10 cellular contexts compared by ENCODE assay signal in genomic region chr16:1545044-1545736, GRCh38. TPM values are rescaled to one million over a fixed set of nuclear protein-coding genes. Genes with fewer than 3 reads are reported as not detected.
A peak's percentile ranks its signal among the peaks of the same experiment; 100 is the strongest.
DNase-seq lines count a peak whose midpoint lies in the region; ATAC-seq, FAIRE-seq and TF ChIP-seq lines count a peak whose summit lies in the region.
"Had no signal": no experiment of that assay in that cellular context is flagged by ENCODE, and none has a peak within 500 bp of the region (broad histone marks: within the 10 kb centered on the region; RNA-seq: fewer than 3 reads in every experiment).

No MANE protein-coding gene starts in this region.

- no peak overlapping the region for H2AFZ ChIP-seq in endothelial cell of umbilical vein (ENCODE audit: low read depth, low read length)
- H2AFZ ChIP-seq in neural progenitor cell (replicated peaks): no peak overlapping the region

- no peak for TF ChIP-seq POLR2A in endothelial cell of umbilical vein (IDR thresholded peaks at IDR 0.05; ENCODE audit: low read depth, low read length)

- H3K9me1 ChIP-seq in endothelial cell of umbilical vein (replicated peaks; ENCODE audit: control insufficient read depth, extremely low read depth, insufficient read depth, low read length): no peaks in the 10 kb centered on the region

- no peaks in the 10 kb centered on the region for H3K9me3 ChIP-seq in endothelial cell of umbilical vein (replicated peaks; ENCODE audit: control insufficient read depth, insufficient read depth, low read length)
- H3K9me3 ChIP-seq in mucosa of rectum (ENCODE audit: control insufficient read depth in 2 of 2, low read length in 2 of 2): no peaks in the 10 kb centered on the region
- H3K9me3 ChIP-seq in upper lobe of right lung: no peaks in the 10 kb centered on the region
- no peaks in the 10 kb centered on the region for H3K9me3 ChIP-seq in neural progenitor cell (ENCODE audit: low read depth)

- H3K9me3 Mint-ChIP-seq in activated T-cell treated with anti-CD3 and anti-CD28 coated beads, Interleukin-2, amount 50 U/mL, for 72 hours: no peaks in the 10 kb centered on the region
- H3K9me3 Mint-ChIP-seq in activated T-cell treated with anti-CD3 and anti-CD28 coated beads, Interleukin-2, amount 50 U/mL, for 4 hours: no peaks in the 10 kb centered on the region
- no peaks in the 10 kb centered on the region for H3K9me3 Mint-ChIP-seq in neural progenitor cell

- CTCF ChIA-PET in endothelial cell of umbilical vein (lab: Charles Lee): interaction anchor here (1.2 to 1.6 kb wide), 3 partner anchors 13 to 51 kb away, joined by 6 read pairs; no protein-coding TSS in a partner anchor

- intact Hi-C loops in endothelial cell of umbilical vein (cut with micrococcal nuclease): no loop called here
- intact Hi-C loops in upper lobe of right lung (cut with DNase I): no loop called here

- dilution Hi-C loops in endothelial cell of umbilical vein (cut with MboI; ENCODE audit: extremely low pct_ligation_motif_present, low sequenced_read_pairs): no loop called here

- H3K79me2 ChIP-seq in endothelial cell of umbilical vein (ENCODE audit: control insufficient read depth, insufficient read depth, low read length) (peaks cover 6% of the 10 kb centered on the region), neural progenitor cell (ENCODE audit: low read depth) (no peaks in the 10 kb centered on the region)

- peak overlapping the region; percentile 83 to 85 for H3K4me3 Mint-ChIP-seq in activated T-cell treated with anti-CD3 and anti-CD28 coated beads, Interleukin-2, amount 50 U/mL, for 72 hours
- H3K4me3 Mint-ChIP-seq in activated T-cell treated with anti-CD3 and anti-CD28 coated beads, Interleukin-2, amount 50 U/mL, for 4 hours: no peak overlapping the region
- H3K4me3 Mint-ChIP-seq in neural progenitor cell: no peak overlapping the region

- H3K27me3 ChIP-seq in endothelial cell of umbilical vein (ENCODE audit: control insufficient read depth in 2 of 2, insufficient read depth in 2 of 2, low read length in 2 of 2): no peaks in the 10 kb centered on the region
- no peaks in the 10 kb centered on the region for H3K27me3 ChIP-seq in mucosa of rectum (ENCODE audit: control insufficient read depth in 2 of 2, insufficient read depth in 2 of 2, low read length in 2 of 2)
- H3K27me3 ChIP-seq in upper lobe of right lung: no peaks in the 10 kb centered on the region
- H3K27me3 ChIP-seq in neural progenitor cell: no peaks in the 10 kb centered on the region

- POLR2A ChIA-PET in endothelial cell of umbilical vein (lab: Charles Lee): interaction anchor here (0.7 kb wide), 1 partner anchor 33 kb away, joined by 4 read pairs; no protein-coding TSS in a partner anchor

- peak overlapping the region; percentile 86 for H3K27ac Mint-ChIP-seq in activated T-cell treated with anti-CD3 and anti-CD28 coated beads, Interleukin-2, amount 50 U/mL, for 72 hours
- no peak overlapping the region for H3K27ac Mint-ChIP-seq in neural progenitor cell

- peak; percentile 87 for FAIRE-seq in endothelial cell of umbilical vein (lab: Jason Lieb, UNC)
- FAIRE-seq: TTC549 had no signal

- peaks cover 1 to 13% of the 10 kb centered on the region in 2 experiments for H3K36me3 ChIP-seq in endothelial cell of umbilical vein (ENCODE audit: control insufficient read depth in 2 of 2, extremely low read depth in 1 of 2, insufficient read depth in 2 of 2, low read length in 2 of 2)
- peaks cover 2 to 11% of the 10 kb centered on the region in 2 donors for H3K36me3 ChIP-seq in mucosa of rectum (ENCODE audit: control insufficient read depth in 2 of 2, insufficient read depth in 2 of 2, low read length in 2 of 2)
- H3K36me3 ChIP-seq in upper lobe of right lung: peaks cover 37% of the 10 kb centered on the region
- H3K36me3 ChIP-seq in neural progenitor cell: no peaks in the 10 kb centered on the region

- H3K36me3 Mint-ChIP-seq in activated T-cell treated with anti-CD3 and anti-CD28 coated beads, Interleukin-2, amount 50 U/mL, for 72 hours (ENCODE audit: insufficient read depth in 2 of 2): no peaks in the 10 kb centered on the region
- H3K36me3 Mint-ChIP-seq in activated T-cell treated with anti-CD3 and anti-CD28 coated beads, Interleukin-2, amount 50 U/mL, for 4 hours (ENCODE audit: insufficient read depth): peaks cover 16% of the 10 kb centered on the region
- peaks cover 4% of the 10 kb centered on the region for H3K36me3 Mint-ChIP-seq in neural progenitor cell

- H3K4me1 Mint-ChIP-seq in activated T-cell treated with anti-CD3 and anti-CD28 coated beads, Interleukin-2, amount 50 U/mL, for 72 hours (ENCODE audit: low read depth): peaks cover 43% of the 10 kb centered on the region
- peaks cover 71% of the 10 kb centered on the region for H3K4me1 Mint-ChIP-seq in activated T-cell treated with anti-CD3 and anti-CD28 coated beads, Interleukin-2, amount 50 U/mL, for 4 hours (ENCODE audit: low read depth)
- H3K4me1 Mint-ChIP-seq in neural progenitor cell: peaks cover 3% of the 10 kb centered on the region

- no peak overlapping the region for H3K4me3 ChIP-seq in endothelial cell of umbilical vein (replicated peaks in 1 of 3; ENCODE audit: insufficient read depth in 1 of 3, low read depth in 1 of 3, low read length in 3 of 3)
- no peak overlapping the region for H3K4me3 ChIP-seq in mucosa of rectum (ENCODE audit: low read length in 2 of 2)
- no peak overlapping the region for H3K4me3 ChIP-seq in upper lobe of right lung
- no peak overlapping the region for H3K4me3 ChIP-seq in neural progenitor cell

- no peak for DNase-seq in activated T-cell treated with anti-CD3 and anti-CD28 coated beads, Interleukin-2, amount 50 U/mL, for 72 hours
- DNase-seq in activated T-cell treated with anti-CD3 and anti-CD28 coated beads, Interleukin-2, amount 50 U/mL, for 4 hours: no peak
- DNase-seq in endothelial cell of umbilical vein (ENCODE audit: low read depth, low spot score): peak; percentile 64
- DNase-seq in upper lobe of right lung: no peak
- DNase-seq in neural progenitor cell (ENCODE audit: low spot score): no peak
- DNase-seq: NCI-H526 had no signal

- H3F3A ChIP-seq in neural progenitor cell (ENCODE audit: low read depth): no peaks in the 10 kb centered on the region

- H3K4me2 ChIP-seq in endothelial cell of umbilical vein (ENCODE audit: insufficient read depth, low read length): peak overlapping the region; percentile 42
- H3K4me2 ChIP-seq in neural progenitor cell: no peak overlapping the region

- H3K27me3 Mint-ChIP-seq in activated T-cell treated with anti-CD3 and anti-CD28 coated beads, Interleukin-2, amount 50 U/mL, for 72 hours (ENCODE audit: low read depth): no peaks in the 10 kb centered on the region
- H3K27me3 Mint-ChIP-seq in activated T-cell treated with anti-CD3 and anti-CD28 coated beads, Interleukin-2, amount 50 U/mL, for 4 hours (ENCODE audit: low read depth): no peaks in the 10 kb centered on the region
- H3K27me3 Mint-ChIP-seq in neural progenitor cell (ENCODE audit: insufficient read depth, low read depth): peaks cover 5% of the 10 kb centered on the region

- H3K9ac ChIP-seq in endothelial cell of umbilical vein (replicated peaks; ENCODE audit: extremely low read depth, insufficient read depth, low read length) (peak overlapping the region; percentile 64), mucosa of rectum (ENCODE audit: low read depth in 1 of 2, low read length in 2 of 2) (peak overlapping the region; percentile 21 to 58), neural progenitor cell (no peak overlapping the region)

- BruUV-seq in endothelial cell of umbilical vein (replicated peaks; lab: Mats Ljungman, UMichigan): no TSS peak

- H3K4me1 ChIP-seq in endothelial cell of umbilical vein (ENCODE audit: control insufficient read depth, extremely low read depth, insufficient read depth, low read length) (peaks cover 67% of the 10 kb centered on the region), mucosa of rectum (ENCODE audit: control insufficient read depth in 2 of 2, insufficient read depth in 2 of 2, low read length in 2 of 2) (peaks cover 12 to 22% of the 10 kb centered on the region in 2 donors), upper lobe of right lung (peaks cover 66% of the 10 kb centered on the region), neural progenitor cell (no peaks in the 10 kb centered on the region)

- peak overlapping the region; percentile 92 for H3K27ac ChIP-seq in endothelial cell of umbilical vein (ENCODE audit: insufficient read depth, low read depth, low read length)
- H3K27ac ChIP-seq in mucosa of rectum (ENCODE audit: low read depth in 2 of 2, low read length in 2 of 2): peak overlapping the region; percentile 58 to 73
- H3K27ac ChIP-seq in upper lobe of right lung: peak overlapping the region; percentile 80
- H3K27ac ChIP-seq in neural progenitor cell: no peak overlapping the region

- ATAC-seq in activated T-cell treated with anti-CD3 and anti-CD28 coated beads, Interleukin-2, amount 50 U/mL, for 72 hours (replicated peaks in 1 of 2): no peak
- no peak for ATAC-seq in activated T-cell treated with anti-CD3 and anti-CD28 coated beads, Interleukin-2, amount 50 U/mL, for 4 hours
- peak; percentile 3 for ATAC-seq in upper lobe of right lung
- no peak for ATAC-seq in GM19455 (IDR thresholded peaks at IDR 0.05; ENCODE audit: unreplicated experiment)
- ATAC-seq in HG02678 (IDR thresholded peaks at IDR 0.05; ENCODE audit: unreplicated experiment): no peak

- TF ChIP-seq CTCF in endothelial cell of umbilical vein (IDR thresholded peaks at IDR 0.05; ENCODE audit: extremely low read depth in 1 of 2, insufficient read depth in 1 of 2, low read depth in 1 of 2, low read length in 2 of 2) (no peak), upper lobe of right lung (IDR thresholded peaks at IDR 0.05) (no peak), neural progenitor cell (IDR thresholded peaks at IDR 0.05) (no peak)

- H4K20me1 ChIP-seq in endothelial cell of umbilical vein (replicated peaks; ENCODE audit: control insufficient read depth, extremely low read depth, insufficient read depth, low read length): no peaks in the 10 kb centered on the region
- H4K20me1 ChIP-seq in neural progenitor cell (ENCODE audit: low read depth): no peaks in the 10 kb centered on the region

RNA-seq across cellular contexts. Expression of gene TMEM204, which starts 11.7 kb away (rescaled TPM):
- total RNA-seq in activated T-cell treated with anti-CD3 and anti-CD28 coated beads, Interleukin-2, amount 50 U/mL, for 72 hours: 10 to 100 TPM; 15.7 to 16.7 TPM
- total RNA-seq in activated T-cell treated with anti-CD3 and anti-CD28 coated beads, Interleukin-2, amount 50 U/mL, for 4 hours: 10 to 100 TPM; 11.7 to 16.7 (median 16.2) TPM
- 32.5 and 37.5 TPM in 2 replicates for total RNA-seq in endothelial cell of umbilical vein
- 50.7 and 68.8 TPM in 2 replicates for polyA plus RNA-seq in endothelial cell of umbilical vein
- polyA plus RNA-seq in endothelial cell of umbilical vein (2011; cell fraction: cytosol; rRNA removed): 27.0 and 28.3 TPM in 2 replicates
- 12.0 and 13.7 TPM in 2 replicates for polyA plus RNA-seq in endothelial cell of umbilical vein (2011; cell fraction: nucleus; rRNA removed)
- 11.0 and 16.4 TPM in 2 replicates for polyA plus RNA-seq in endothelial cell of umbilical vein (2012)
- 20.9 and 24.0 TPM in 2 replicates for polyA minus RNA-seq in endothelial cell of umbilical vein
- polyA minus RNA-seq in endothelial cell of umbilical vein (2011; cell fraction: cytosol; rRNA and poly(A)+ RNA removed): not detected
- polyA minus RNA-seq in endothelial cell of umbilical vein (2011; cell fraction: nucleus; rRNA and poly(A)+ RNA removed): 5.5 and 9.4 TPM in 2 replicates
- total RNA-seq in upper lobe of right lung: 69.2 TPM
- not detected in 2 replicates for total RNA-seq in neural progenitor cell (ENCODE audit: low replicate concordance)

RNA-seq across cellular contexts. Expression of gene TELO2, which starts 52.0 kb away (rescaled TPM):
- total RNA-seq in activated T-cell treated with anti-CD3 and anti-CD28 coated beads, Interleukin-2, amount 50 U/mL, for 72 hours: 10 to 100 TPM; 28.6 to 34.7 TPM
- total RNA-seq in activated T-cell treated with anti-CD3 and anti-CD28 coated beads, Interleukin-2, amount 50 U/mL, for 4 hours: 100 to 1,000 TPM; 103 to 131 (median 121) TPM
- total RNA-seq in endothelial cell of umbilical vein: 60.5 and 61.6 TPM in 2 replicates
- 30.7 and 32.8 TPM in 2 replicates for polyA plus RNA-seq in endothelial cell of umbilical vein
- 14.5 and 21.1 TPM in 2 replicates for polyA plus RNA-seq in endothelial cell of umbilical vein (2011; cell fraction: cytosol; rRNA removed)
- 124 and 125 TPM in 2 replicates for polyA plus RNA-seq in endothelial cell of umbilical vein (2011; cell fraction: nucleus; rRNA removed)
- 25.5 and 32.2 TPM in 2 replicates for polyA plus RNA-seq in endothelial cell of umbilical vein (2012)
- 9.7 and 17.8 TPM in 2 replicates for polyA minus RNA-seq in endothelial cell of umbilical vein
- 16.3 TPM for polyA minus RNA-seq in endothelial cell of umbilical vein (2011; cell fraction: cytosol; rRNA and poly(A)+ RNA removed)
- polyA minus RNA-seq in endothelial cell of umbilical vein (2011; cell fraction: nucleus; rRNA and poly(A)+ RNA removed): 21.6 and 26.8 TPM in 2 replicates
- total RNA-seq in upper lobe of right lung: 26.0 TPM
- 18.3 and 58.4 TPM in 2 replicates for total RNA-seq in neural progenitor cell (ENCODE audit: low replicate concordance)

RNA-seq across cellular contexts. Expression of gene PTX4, which starts 56.4 kb away (rescaled TPM):
- total RNA-seq in activated T-cell treated with anti-CD3 and anti-CD28 coated beads, Interleukin-2, amount 50 U/mL, for 72 hours: not detected
- total RNA-seq in activated T-cell treated with anti-CD3 and anti-CD28 coated beads, Interleukin-2, amount 50 U/mL, for 4 hours: under 1 TPM in 1 of 3 donors, not detected in 2; 0.28 TPM
- total RNA-seq in endothelial cell of umbilical vein (0.31 TPM in 1 of 2 replicates, not detected in the other), upper lobe of right lung (not detected), neural progenitor cell (ENCODE audit: low replicate concordance) (not detected in 2 replicates)
- polyA plus RNA-seq in endothelial cell of umbilical vein: not detected in 2 replicates
- polyA plus RNA-seq in endothelial cell of umbilical vein (2011; cell fraction: cytosol; rRNA removed): not detected in 2 replicates
- polyA plus RNA-seq in endothelial cell of umbilical vein (2011; cell fraction: nucleus; rRNA removed): not detected in 2 replicates
- polyA plus RNA-seq in endothelial cell of umbilical vein (2012): not detected in 2 replicates
- polyA minus RNA-seq in endothelial cell of umbilical vein: not detected in 2 replicates
- not detected for polyA minus RNA-seq in endothelial cell of umbilical vein (2011; cell fraction: cytosol; rRNA and poly(A)+ RNA removed)
- not detected in 2 replicates for polyA minus RNA-seq in endothelial cell of umbilical vein (2011; cell fraction: nucleus; rRNA and poly(A)+ RNA removed)

Comparison
In these comparisons a context has a peak if more than half of its experiments do, and no peak if none do; other contexts are left out.
1. H3K4me3 Mint-ChIP-seq: peak in activated T-cell treated with anti-CD3 and anti-CD28 coated beads, Interleukin-2, amount 50 U/mL, for 72 hours (2 of 2); none in activated T-cell treated with anti-CD3 and anti-CD28 coated beads, Interleukin-2, amount 50 U/mL, for 4 hours (single experiment) and neural progenitor cell (single experiment).
2. RNA of gene TMEM204, which starts 11.7 kb away (total RNA-seq): 69.2 TPM in upper lobe of right lung (single experiment), 32.5 to 37.5 TPM in endothelial cell of umbilical vein, 15.7 to 16.7 TPM in activated T-cell treated with anti-CD3 and anti-CD28 coated beads, Interleukin-2, amount 50 U/mL, for 72 hours and 11.7 to 16.7 TPM in activated T-cell treated with anti-CD3 and anti-CD28 coated beads, Interleukin-2, amount 50 U/mL, for 4 hours; not detected in neural progenitor cell; every median in the first group is over 10 times any median in the second.